ENCODE assay signal across 27 cellular contexts in the genomic region with DNA sequence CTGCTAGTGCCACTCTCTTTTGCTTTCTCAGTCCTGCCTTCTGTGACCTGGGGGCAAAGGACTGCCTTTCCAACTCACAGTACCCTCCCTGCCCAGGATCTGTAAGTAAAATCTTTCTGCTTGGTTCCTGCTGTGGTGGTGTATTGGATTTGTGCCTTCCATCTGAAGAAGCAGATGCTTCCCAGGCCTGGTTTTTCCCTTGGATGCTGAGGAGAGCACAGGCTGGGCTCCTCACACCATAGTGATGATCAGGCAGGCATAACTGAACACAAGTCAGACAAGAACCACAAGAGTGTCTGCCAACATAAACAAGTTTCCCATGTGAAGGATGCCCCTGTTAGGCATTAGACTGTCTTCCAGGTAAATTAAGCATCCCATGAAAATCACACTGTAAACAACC.
"Had no signal": no experiment of that assay in that cellular context is flagged by ENCODE, and none has a peak within 500 bp of the region (broad histone marks: within the 10 kb centered on the region; RNA-seq: fewer than 3 reads in every experiment).

No MANE protein-coding gene starts in this region.

- DNase-seq: activated CD4-positive, alpha-beta memory T cell treated with anti-CD3 and anti-CD28 coated beads for 36 hours; activated CD4-positive, alpha-beta T cell treated with anti-CD3 and anti-CD28 coated beads for 36 hours; activated CD4-positive, alpha-beta T cell treated with anti-CD3 and anti-CD28 coated beads, Interleukin-2, amount 10 ng/mL, durations not matched to agents 24 days and 14 days; activated CD4-positive, CD25-positive, alpha-beta regulatory T cell; activated CD4-positive, CD25-positive, alpha-beta regulatory T cell treated with anti-CD3 and anti-CD28 coated beads, Interleukin-2, amount 50 U/mL, for 72 hours; activated CD8-positive, alpha-beta memory T cell treated with anti-CD3 and anti-CD28 coated beads, Interleukin-2, amount 10 ng/mL, durations not matched to agents 7 days and 5 days; activated CD8-positive, alpha-beta memory T cell treated with anti-CD3 and anti-CD28 coated beads, Interleukin-2, amount 50 U/mL, for 4 hours; activated CD8-positive, alpha-beta T cell treated with anti-CD3 and anti-CD28 coated beads, Interleukin-2, amount 10 ng/mL, durations not matched to agents 7 days and 5 days; activated effector memory CD4-positive, alpha-beta T cell treated with anti-CD3 and anti-CD28 coated beads, Interleukin-2, amount 50 U/mL, for 16 hours; activated naive CD4-positive, alpha-beta T cell treated with anti-CD3 and anti-CD28 coated beads for 36 hours; activated naive CD8-positive, alpha-beta T cell treated with anti-CD3 and anti-CD28 coated beads for 36 hours; activated naive CD8-positive, alpha-beta T cell treated with anti-CD3 and anti-CD28 coated beads, Interleukin-2, amount 50 U/mL, for 24 hours; activated T-cell treated with anti-CD3 and anti-CD28 coated beads, Interleukin-2, amount 50 U/mL, for 1 hour; activated T-cell treated with anti-CD3 and anti-CD28 coated beads, Interleukin-2, amount 50 U/mL, for 48 hours; anterior cingulate cortex; central memory CD4-positive, alpha-beta T cell; colonic mucosa; effector CD8-positive, alpha-beta T cell; esophagus squamous epithelium; foreskin melanocyte; heart right ventricle; T-cell had no signal

- H3K27me3 ChIP-seq: breast epithelium, cardiac muscle cell, colonic mucosa, esophagus squamous epithelium, gastroesophageal sphincter, heart right ventricle, hepatocyte had no signal

- H3K9me3 ChIP-seq: colonic mucosa, gastroesophageal sphincter had no signal

- H3K4me3 ChIP-seq: breast epithelium, cardiac muscle cell, colonic mucosa, esophagus squamous epithelium, gastroesophageal sphincter, heart right ventricle, hepatocyte had no signal

- H3K4me1 ChIP-seq: breast epithelium, colonic mucosa, esophagus squamous epithelium, gastroesophageal sphincter, heart right ventricle had no signal

- ATAC-seq: activated CD4-positive, alpha-beta T cell treated with anti-CD3 and anti-CD28 coated beads for 36 hours; activated CD8-positive, alpha-beta memory T cell treated with anti-CD3 and anti-CD28 coated beads, Interleukin-2, amount 10 ng/mL, durations not matched to agents 7 days and 5 days; activated CD8-positive, alpha-beta T cell treated with anti-CD3 and anti-CD28 coated beads, Interleukin-2, amount 10 ng/mL, durations not matched to agents 7 days and 5 days; activated naive CD8-positive, alpha-beta T cell treated with anti-CD3 and anti-CD28 coated beads, Interleukin-2, amount 50 U/mL, for 24 hours; gastroesophageal sphincter; heart right ventricle; T-cell had no signal

- H3K36me3 ChIP-seq: breast epithelium, cardiac muscle cell, colonic mucosa, esophagus squamous epithelium, gastroesophageal sphincter, heart right ventricle had no signal

- H3K27ac ChIP-seq: breast epithelium, cardiac muscle cell, colonic mucosa, epithelial cell of prostate, esophagus squamous epithelium, gastroesophageal sphincter, heart right ventricle, hepatocyte had no signal
